ENCODE assay signal across 24 cellular contexts in genomic region chr6:163087981-163088380, GRCh38.
"Had no signal": no experiment of that assay in that cellular context is flagged by ENCODE, and none has a peak within 500 bp of the region (broad histone marks: within the 10 kb centered on the region; RNA-seq: fewer than 3 reads in every experiment).

No MANE protein-coding gene starts in this region.

- H3K4me3 ChIP-seq: neural progenitor cell, ovary, psoas muscle, right lobe of liver, sigmoid colon, stomach, thoracic aorta, thyroid gland, tibial nerve, upper lobe of left lung, vagina had no signal

- H3K9me3 ChIP-seq: ovary, psoas muscle, right lobe of liver, sigmoid colon, stomach, thoracic aorta, thyroid gland, tibial nerve, upper lobe of left lung, vagina had no signal

- H3K4me1 ChIP-seq: right lobe of liver, sigmoid colon, stomach, thyroid gland, tibial nerve, upper lobe of left lung had no signal

- H3K27ac ChIP-seq: neural progenitor cell, ovary, parathyroid adenoma, psoas muscle, right lobe of liver, sigmoid colon, stomach, thoracic aorta, thyroid gland, tibial nerve, upper lobe of left lung, vagina had no signal

- H3K27me3 ChIP-seq: neural progenitor cell, ovary, right lobe of liver, sigmoid colon, stomach, thyroid gland, tibial nerve, upper lobe of left lung, vagina had no signal

- DNase-seq: naive thymus-derived CD4-positive, alpha-beta T cell; natural killer cell; occipital lobe; ovary; posterior cingulate gyrus; psoas muscle; right lobe of liver; sigmoid colon; small intestine; stimulated activated CD4-positive, alpha-beta T cell treated with anti-CD3 and anti-CD28 coated beads, Interleukin-15, amount 100 ng/mL, for 24 hours; stimulated activated CD4-positive, alpha-beta T cell treated with anti-CD3 and anti-CD28 coated beads, Interleukin-2, amount 100 ng/mL, for 24 hours; stimulated activated CD4-positive, alpha-beta T cell treated with anti-CD3 and anti-CD28 coated beads, Interleukin-2, amount 100 ng/mL, for 48 hours; stimulated activated CD4-positive, alpha-beta T cell treated with anti-CD3 and anti-CD28 coated beads, Interleukin-4, amount 100 ng/mL, for 24 hours; stimulated activated naive B cell treated with anti-CD40 and anti-IgM and Interleukin-4, amounts not matched to agents 10 μg/mL and 1 μg/mL and 100 μg/mL, for 72 hours; stimulated activated naive CD4-positive, alpha-beta T cell treated with Interleukin-2 at 50 U/mL for 16 hours; stomach; thyroid gland; trophoblast cell; upper lobe of left lung had no signal

- ATAC-seq: naive thymus-derived CD4-positive, alpha-beta T cell; natural killer cell; right lobe of liver; stimulated activated naive B cell treated with anti-CD40 and anti-IgM and Interleukin-4, amounts not matched to agents 10 μg/mL and 1 μg/mL and 100 μg/mL, for 72 hours had no signal

- H3K36me3 ChIP-seq: neural progenitor cell, ovary, right lobe of liver, sigmoid colon, stomach, thoracic aorta, thyroid gland, tibial nerve, upper lobe of left lung, vagina had no signal
